15 cellular contexts compared by ENCODE assay signal in genomic region chr10:8311526-8312070, GRCh38.
DNase-seq lines count a peak whose midpoint lies in the region; ATAC-seq lines count a peak whose summit lies in the region.
"Had no signal": no experiment of that assay in that cellular context is flagged by ENCODE, and none has a peak within 500 bp of the region (broad histone marks: within the 10 kb centered on the region; RNA-seq: fewer than 3 reads in every experiment).

No MANE protein-coding gene starts in this region.

- H3K27me3 Mint-ChIP-seq in activated CD4-positive, alpha-beta T cell treated with anti-CD3 and anti-CD28 coated beads for 36 hours = peaks cover 2% of the 10 kb centered on the region
- H3K27me3 Mint-ChIP-seq in activated T-helper 2 cell treated with anti-CD3 and anti-CD28 coated beads, Interferon-gamma antibody, Interleukin-2, Interleukin-4, amounts not matched to agents 10 μg/mL and 5 μg/mL and 100 μg/mL, durations not matched to agents 14 hours and 24 hours and 36 hours (ENCODE audit: low read depth) = no peaks in the 10 kb centered on the region

- no peak for ATAC-seq in activated CD4-positive, alpha-beta T cell treated with anti-CD3 and anti-CD28 coated beads for 36 hours
- ATAC-seq in HG02840 (IDR thresholded peaks at IDR 0.05; ENCODE audit: low FRiP score, unreplicated experiment) = no peak
- no peak for ATAC-seq in HG03108 (IDR thresholded peaks at IDR 0.05; ENCODE audit: unreplicated experiment)
- ATAC-seq: CD8-positive, alpha-beta T cell had no signal

- H3K36me3 Mint-ChIP-seq in activated CD4-positive, alpha-beta T cell treated with anti-CD3 and anti-CD28 coated beads for 36 hours (ENCODE audit: low read depth) = peaks cover 2% of the 10 kb centered on the region
- peaks cover 35% of the 10 kb centered on the region for H3K36me3 Mint-ChIP-seq in activated T-helper 2 cell treated with anti-CD3 and anti-CD28 coated beads, Interferon-gamma antibody, Interleukin-2, Interleukin-4, amounts not matched to agents 10 μg/mL and 5 μg/mL and 100 μg/mL, durations not matched to agents 14 hours and 24 hours and 36 hours (ENCODE audit: low read depth)
- H3K36me3 Mint-ChIP-seq: CD14-positive monocyte; CD8-positive, alpha-beta T cell had no signal

- POLR2A ChIA-PET in activated CD4-positive, alpha-beta T cell treated with anti-CD3 and anti-CD28 coated beads for 36 hours (lab: Charles Lee) = interaction anchor here (0.6 kb wide), 1 partner anchor 535 kb away, joined by 5 read pairs; no protein-coding TSS in a partner anchor

- DNase-seq in activated CD4-positive, alpha-beta T cell treated with anti-CD3 and anti-CD28 coated beads for 36 hours = no peak
- no peak for DNase-seq in activated CD4-positive, alpha-beta T cell treated with anti-CD3 and anti-CD28 coated beads, Interleukin-2, amount 50 U/mL, for 4 hours
- DNase-seq in Caki2 (ENCODE audit: low read depth) = peak; percentile 96
- no peak for DNase-seq in activated T-helper 2 cell treated with anti-CD3 and anti-CD28 coated beads, Interferon-gamma antibody, Interleukin-2, Interleukin-4, amounts not matched to agents 10 μg/mL and 5 μg/mL and 100 μg/mL, durations not matched to agents 14 hours and 24 hours and 36 hours (ENCODE audit: low spot score)
- DNase-seq in kidney tubule cell (ENCODE audit: low spot score) = peak; percentile 30
- DNase-seq in OCI-M2 (lab: John Stamatoyannopoulos, UW; ENCODE audit: unreplicated experiment) = no peak
- DNase-seq: CD8-positive, alpha-beta T cell; COR-L47; DND-41; GDM1; HCEC 1CT; HFFc6 had no signal

- in situ Hi-C loops in Caki2 (cut with HindIII; ENCODE audit: low pct_unique_long_range_greater_than_20kb, low sequenced_read_pairs) = no loop called here

- peaks cover 64% of the 10 kb centered on the region for H3K4me1 Mint-ChIP-seq in activated CD4-positive, alpha-beta T cell treated with anti-CD3 and anti-CD28 coated beads for 36 hours
- peaks cover 61% of the 10 kb centered on the region for H3K4me1 Mint-ChIP-seq in activated T-helper 2 cell treated with anti-CD3 and anti-CD28 coated beads, Interferon-gamma antibody, Interleukin-2, Interleukin-4, amounts not matched to agents 10 μg/mL and 5 μg/mL and 100 μg/mL, durations not matched to agents 14 hours and 24 hours and 36 hours (ENCODE audit: low read depth)
- H3K4me1 Mint-ChIP-seq: CD14-positive monocyte had no signal

- peaks cover 8% of the 10 kb centered on the region for H3K9me3 Mint-ChIP-seq in activated CD4-positive, alpha-beta T cell treated with anti-CD3 and anti-CD28 coated beads for 36 hours (ENCODE audit: low read depth)
- H3K9me3 Mint-ChIP-seq in activated T-helper 2 cell treated with anti-CD3 and anti-CD28 coated beads, Interferon-gamma antibody, Interleukin-2, Interleukin-4, amounts not matched to agents 10 μg/mL and 5 μg/mL and 100 μg/mL, durations not matched to agents 14 hours and 24 hours and 36 hours = peaks cover 21% of the 10 kb centered on the region
- H3K9me3 Mint-ChIP-seq: CD8-positive, alpha-beta T cell had no signal

- H3K4me3 Mint-ChIP-seq in activated CD4-positive, alpha-beta T cell treated with anti-CD3 and anti-CD28 coated beads for 36 hours = no peak overlapping the region
- no peak overlapping the region for H3K4me3 Mint-ChIP-seq in activated T-helper 2 cell treated with anti-CD3 and anti-CD28 coated beads, Interferon-gamma antibody, Interleukin-2, Interleukin-4, amounts not matched to agents 10 μg/mL and 5 μg/mL and 100 μg/mL, durations not matched to agents 14 hours and 24 hours and 36 hours (ENCODE audit: low read depth)
- H3K4me3 Mint-ChIP-seq: CD14-positive monocyte; CD8-positive, alpha-beta T cell; HFFc6 had no signal

- H3K27ac Mint-ChIP-seq in activated CD4-positive, alpha-beta T cell treated with anti-CD3 and anti-CD28 coated beads for 36 hours = peak overlapping the region; percentile 1
- H3K27ac Mint-ChIP-seq in activated T-helper 2 cell treated with anti-CD3 and anti-CD28 coated beads, Interferon-gamma antibody, Interleukin-2, Interleukin-4, amounts not matched to agents 10 μg/mL and 5 μg/mL and 100 μg/mL, durations not matched to agents 14 hours and 24 hours and 36 hours = peak overlapping the region; percentile 66
- H3K27ac Mint-ChIP-seq: CD14-positive monocyte; CD8-positive, alpha-beta T cell; HFFc6 had no signal

- intact Hi-C loops in activated CD4-positive, alpha-beta T cell treated with anti-CD3 and anti-CD28 coated beads for 36 hours (cut with DNase I, micrococcal nuclease) = no loop called here
- intact Hi-C loops in activated T-helper 2 cell treated with anti-CD3 and anti-CD28 coated beads, Interferon-gamma antibody, Interleukin-2, Interleukin-4, amounts not matched to agents 10 μg/mL and 5 μg/mL and 100 μg/mL, durations not matched to agents 14 hours and 24 hours and 36 hours (cut with micrococcal nuclease) = no loop called here

- CTCF ChIA-PET in activated CD4-positive, alpha-beta T cell treated with anti-CD3 and anti-CD28 coated beads for 36 hours (lab: Charles Lee) = no interaction called here

Comparison
In these comparisons a context has a peak if more than half of its experiments do, and no peak if none do; other contexts are left out.
1. DNase-seq: peak in Caki2 (single experiment) and kidney tubule cell (single experiment); none in activated CD4-positive, alpha-beta T cell treated with anti-CD3 and anti-CD28 coated beads for 36 hours (single experiment), activated CD4-positive, alpha-beta T cell treated with anti-CD3 and anti-CD28 coated beads, Interleukin-2, amount 50 U/mL, for 4 hours (0 of 2), activated T-helper 2 cell treated with anti-CD3 and anti-CD28 coated beads, Interferon-gamma antibody, Interleukin-2, Interleukin-4, amounts not matched to agents 10 μg/mL and 5 μg/mL and 100 μg/mL, durations not matched to agents 14 hours and 24 hours and 36 hours (single experiment) and OCI-M2 (single experiment).